Comparison of ENCODE assay signal across 1 cellular context in the genomic region with DNA sequence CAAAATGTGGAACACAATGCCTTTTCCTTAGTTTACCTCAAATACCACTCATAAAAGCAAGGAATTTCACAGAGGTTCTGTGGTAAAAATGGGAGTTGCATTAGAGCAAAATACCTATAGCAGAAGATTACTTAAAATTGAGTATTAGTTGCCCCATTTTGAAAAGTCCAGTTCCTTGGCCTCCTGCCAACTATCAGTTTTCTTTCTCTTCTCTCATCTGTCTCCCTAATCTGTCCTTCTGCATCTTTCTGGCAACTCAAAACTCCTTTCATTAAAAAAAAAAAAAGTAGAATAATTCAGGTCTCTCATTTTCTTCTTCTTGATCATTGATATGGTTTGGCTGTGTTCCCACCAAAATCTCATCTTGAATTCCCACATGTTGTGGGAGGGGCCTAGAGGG.
TF ChIP-seq lines count a peak whose summit lies in the region.

No MANE protein-coding gene starts in this region.

TF ChIP-seq in WTC11, 78 proteins besides CTCF, POLR2A, EP300 and RAD21 (continued from another document):
- TF ChIP-seq, protein P1, sequence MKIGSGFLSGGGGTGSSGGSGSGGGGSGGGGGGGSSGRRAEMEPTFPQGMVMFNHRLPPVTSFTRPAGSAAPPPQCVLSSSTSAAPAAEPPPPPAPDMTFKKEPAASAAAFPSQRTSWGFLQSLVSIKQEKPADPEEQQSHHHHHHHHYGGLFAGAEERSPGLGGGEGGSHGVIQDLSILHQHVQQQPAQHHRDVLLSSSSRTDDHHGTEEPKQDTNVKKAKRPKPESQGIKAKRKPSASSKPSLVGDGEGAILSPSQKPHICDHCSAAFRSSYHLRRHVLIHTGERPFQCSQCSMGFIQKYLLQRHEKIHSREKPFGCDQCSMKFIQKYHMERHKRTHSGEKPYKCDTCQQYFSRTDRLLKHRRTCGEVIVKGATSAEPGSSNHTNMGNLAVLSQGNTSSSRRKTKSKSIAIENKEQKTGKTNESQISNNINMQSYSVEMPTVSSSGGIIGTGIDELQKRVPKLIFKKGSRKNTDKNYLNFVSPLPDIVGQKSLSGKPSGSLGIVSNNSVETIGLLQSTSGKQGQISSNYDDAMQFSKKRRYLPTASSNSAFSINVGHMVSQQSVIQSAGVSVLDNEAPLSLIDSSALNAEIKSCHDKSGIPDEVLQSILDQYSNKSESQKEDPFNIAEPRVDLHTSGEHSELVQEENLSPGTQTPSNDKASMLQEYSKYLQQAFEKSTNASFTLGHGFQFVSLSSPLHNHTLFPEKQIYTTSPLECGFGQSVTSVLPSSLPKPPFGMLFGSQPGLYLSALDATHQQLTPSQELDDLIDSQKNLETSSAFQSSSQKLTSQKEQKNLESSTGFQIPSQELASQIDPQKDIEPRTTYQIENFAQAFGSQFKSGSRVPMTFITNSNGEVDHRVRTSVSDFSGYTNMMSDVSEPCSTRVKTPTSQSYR (CRISPR knock-in tag; IDR thresholded peaks at IDR 0.05): no peak
- TF ChIP-seq CREB1 (CRISPR knock-in tag; IDR thresholded peaks at IDR 0.05) (no peak), NFATC4 (CRISPR knock-in tag; IDR thresholded peaks at IDR 0.05) (no peak), SOX15 (CRISPR knock-in tag; IDR thresholded peaks at IDR 0.05) (no peak), ZNF396 (CRISPR knock-in tag; IDR thresholded peaks at IDR 0.05; ENCODE audit: borderline replicate concordance) (no peak), KAT7 (CRISPR knock-in tag; IDR thresholded peaks at IDR 0.05; ENCODE audit: borderline replicate concordance) (no peak), NR3C1 (CRISPR knock-in tag; conservative IDR thresholded peaks at IDR 0.05; ENCODE audit: low read depth) (no peak)
- TF ChIP-seq, protein P2, sequence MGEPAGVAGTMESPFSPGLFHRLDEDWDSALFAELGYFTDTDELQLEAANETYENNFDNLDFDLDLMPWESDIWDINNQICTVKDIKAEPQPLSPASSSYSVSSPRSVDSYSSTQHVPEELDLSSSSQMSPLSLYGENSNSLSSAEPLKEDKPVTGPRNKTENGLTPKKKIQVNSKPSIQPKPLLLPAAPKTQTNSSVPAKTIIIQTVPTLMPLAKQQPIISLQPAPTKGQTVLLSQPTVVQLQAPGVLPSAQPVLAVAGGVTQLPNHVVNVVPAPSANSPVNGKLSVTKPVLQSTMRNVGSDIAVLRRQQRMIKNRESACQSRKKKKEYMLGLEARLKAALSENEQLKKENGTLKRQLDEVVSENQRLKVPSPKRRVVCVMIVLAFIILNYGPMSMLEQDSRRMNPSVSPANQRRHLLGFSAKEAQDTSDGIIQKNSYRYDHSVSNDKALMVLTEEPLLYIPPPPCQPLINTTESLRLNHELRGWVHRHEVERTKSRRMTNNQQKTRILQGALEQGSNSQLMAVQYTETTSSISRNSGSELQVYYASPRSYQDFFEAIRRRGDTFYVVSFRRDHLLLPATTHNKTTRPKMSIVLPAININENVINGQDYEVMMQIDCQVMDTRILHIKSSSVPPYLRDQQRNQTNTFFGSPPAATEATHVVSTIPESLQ (CRISPR knock-in tag; IDR thresholded peaks at IDR 0.05): no peak
